In the genomic region with DNA sequence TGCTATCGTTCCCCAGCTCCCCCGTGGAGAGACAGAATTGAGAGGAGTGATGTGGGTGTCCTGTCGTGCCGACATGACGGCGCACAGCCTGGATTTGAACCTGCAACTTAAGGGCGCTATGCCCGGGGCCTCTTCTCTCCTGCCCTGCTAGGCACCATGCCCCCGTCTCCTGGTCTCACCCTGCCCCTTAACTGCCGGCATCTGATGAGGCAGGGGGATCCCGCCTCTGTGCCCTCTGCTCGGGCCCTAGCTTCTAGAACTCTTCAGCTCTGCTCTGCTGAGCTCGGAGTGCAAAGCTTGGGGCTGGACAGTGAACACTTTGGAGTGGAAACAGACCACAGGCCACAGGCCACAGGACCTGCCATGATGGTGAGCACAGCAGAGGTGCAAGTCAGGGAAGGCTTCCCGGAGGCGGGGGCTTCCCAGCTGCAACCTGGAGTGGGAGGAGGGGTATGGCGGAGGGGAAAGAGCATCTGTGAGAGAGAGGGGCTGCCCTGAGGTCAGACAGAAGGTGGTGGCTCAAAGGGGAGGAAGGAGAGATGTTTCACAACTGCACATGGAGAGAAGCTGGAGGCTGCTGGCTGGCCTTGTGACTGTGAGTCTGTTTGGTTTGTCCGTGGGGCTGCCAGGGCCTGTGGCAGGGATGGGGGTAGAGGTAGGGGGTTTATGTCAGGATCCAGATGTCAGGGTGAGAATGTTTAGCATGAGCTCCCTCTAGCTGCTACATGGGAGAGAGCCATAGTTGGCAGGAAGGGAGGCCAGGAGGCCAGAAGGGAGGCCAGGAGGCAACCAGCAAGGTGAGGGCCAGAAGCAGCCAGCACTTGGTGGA, we compare ENCODE assay signal across 11 cellular contexts.
DNase-seq lines count a peak whose midpoint lies in the region; ATAC-seq and TF ChIP-seq lines count a peak whose summit lies in the region.
"Had no signal": no experiment of that assay in that cellular context is flagged by ENCODE, and none has a peak within 500 bp of the region (broad histone marks: within the 10 kb centered on the region; RNA-seq: fewer than 3 reads in every experiment).

No MANE protein-coding gene starts in this region.

- no peaks in the 10 kb centered on the region for H3K36me3 ChIP-seq in lower lobe of right lung

- no peak overlapping the region for H3K27ac ChIP-seq in lower lobe of right lung
- H3K27ac ChIP-seq: skin epidermis had no signal

- H3K36me3 Mint-ChIP-seq in HFFc6 (ENCODE audit: low read depth) (no peaks in the 10 kb centered on the region), natural killer cell (no peaks in the 10 kb centered on the region)
- H3K36me3 Mint-ChIP-seq in activated naive CD8-positive, alpha-beta T cell treated with anti-CD3 and anti-CD28 coated beads, Interleukin-2, amount 50 U/mL, for 24 hours (ENCODE audit: low read depth): no peaks in the 10 kb centered on the region

- H3K27me3 Mint-ChIP-seq in HFFc6 (ENCODE audit: insufficient read depth): no peaks in the 10 kb centered on the region; the same call in 1 of the 2 replicates
- H3K27me3 Mint-ChIP-seq in activated naive CD8-positive, alpha-beta T cell treated with anti-CD3 and anti-CD28 coated beads, Interleukin-2, amount 50 U/mL, for 24 hours: no peaks in the 10 kb centered on the region
- H3K27me3 Mint-ChIP-seq in natural killer cell (ENCODE audit: low read depth in 2 of 2): no peaks in the 10 kb centered on the region

- H3K9me3 Mint-ChIP-seq in HFFc6: no peaks in the 10 kb centered on the region
- H3K9me3 Mint-ChIP-seq in activated naive CD8-positive, alpha-beta T cell treated with anti-CD3 and anti-CD28 coated beads, Interleukin-2, amount 50 U/mL, for 24 hours: no peaks in the 10 kb centered on the region
- H3K9me3 Mint-ChIP-seq in natural killer cell: no peaks in the 10 kb centered on the region
- H3K9me3 Mint-ChIP-seq: activated T-cell treated with anti-CD3 and anti-CD28 coated beads, Interleukin-2, amount 50 U/mL, for 72 hours; mesothelial cell of epicardium had no signal

- peak; percentile 58 for TF ChIP-seq CTCF in HFFc6 (IDR thresholded peaks at IDR 0.05)
- TF ChIP-seq CTCF in lower lobe of right lung (IDR thresholded peaks at IDR 0.05): no peak
- no peak for TF ChIP-seq CTCF in natural killer cell (IDR thresholded peaks at IDR 0.05)

- no peaks in the 10 kb centered on the region for H3K4me1 ChIP-seq in lower lobe of right lung

- ATAC-seq in activated naive CD8-positive, alpha-beta T cell treated with anti-CD3 and anti-CD28 coated beads, Interleukin-2, amount 50 U/mL, for 24 hours: peak; percentile 19
- ATAC-seq in lower lobe of right lung: no peak
- ATAC-seq in natural killer cell: no peak
- ATAC-seq: activated T-cell treated with anti-CD3 and anti-CD28 coated beads, Interleukin-2, amount 50 U/mL, for 72 hours had no signal

- H3K27me3 ChIP-seq in lower lobe of right lung (ENCODE audit: low read depth): no peaks in the 10 kb centered on the region

- intact Hi-C loops in lower lobe of right lung (cut with DNase I): no loop called here
- intact Hi-C loops in natural killer cell (cut with micrococcal nuclease): loop anchor here (5.0 to 10.0 kb wide), 2 partner anchors 112 to 239 kb away; a partner anchor contains a TSS

- H3K27ac Mint-ChIP-seq in HFFc6 (no peak overlapping the region), natural killer cell (no peak overlapping the region)
- H3K27ac Mint-ChIP-seq in activated naive CD8-positive, alpha-beta T cell treated with anti-CD3 and anti-CD28 coated beads, Interleukin-2, amount 50 U/mL, for 24 hours: no peak overlapping the region
- H3K27ac Mint-ChIP-seq: activated T-cell treated with anti-CD3 and anti-CD28 coated beads, Interleukin-2, amount 50 U/mL, for 72 hours; mesothelial cell of epicardium had no signal

- DNase-seq in ELF-1 (ENCODE audit: low read depth, low spot score): peak; percentile 56
- DNase-seq in HFFc6: no peak
- no peak for DNase-seq in activated naive CD8-positive, alpha-beta T cell treated with anti-CD3 and anti-CD28 coated beads, Interleukin-2, amount 50 U/mL, for 24 hours
- DNase-seq in lower lobe of right lung: peak; percentile 40
- no peak for DNase-seq in amygdala (lab: John Stamatoyannopoulos, UW)
- DNase-seq in natural killer cell: no peak
- DNase-seq in NCI-H345 (lab: John Stamatoyannopoulos, UW): no peak
- no peak for DNase-seq in NOMO-1 (lab: John Stamatoyannopoulos, UW; ENCODE audit: unreplicated experiment in 2 of 2)
- DNase-seq: activated T-cell treated with anti-CD3 and anti-CD28 coated beads, Interleukin-2, amount 50 U/mL, for 72 hours had no signal

- H3K4me1 Mint-ChIP-seq in HFFc6 (ENCODE audit: low read depth) (no peaks in the 10 kb centered on the region), natural killer cell (peaks cover 25 to 34% of the 10 kb centered on the region in 2 donors)
- peaks cover 9% of the 10 kb centered on the region for H3K4me1 Mint-ChIP-seq in activated naive CD8-positive, alpha-beta T cell treated with anti-CD3 and anti-CD28 coated beads, Interleukin-2, amount 50 U/mL, for 24 hours

- no peak overlapping the region for H3K4me3 ChIP-seq in lower lobe of right lung
- H3K4me3 ChIP-seq: skin epidermis had no signal

- no peak overlapping the region for H3K4me3 Mint-ChIP-seq in HFFc6
- no peak overlapping the region for H3K4me3 Mint-ChIP-seq in activated naive CD8-positive, alpha-beta T cell treated with anti-CD3 and anti-CD28 coated beads, Interleukin-2, amount 50 U/mL, for 24 hours
- H3K4me3 Mint-ChIP-seq in natural killer cell: no peak overlapping the region
- H3K4me3 Mint-ChIP-seq: activated T-cell treated with anti-CD3 and anti-CD28 coated beads, Interleukin-2, amount 50 U/mL, for 72 hours; mesothelial cell of epicardium had no signal

- H3K9me3 ChIP-seq in lower lobe of right lung: no peaks in the 10 kb centered on the region

Comparison
In these comparisons a context has a peak if more than half of its experiments do, and no peak if none do; other contexts are left out.
1. DNase-seq: peak in ELF-1 (single experiment) and lower lobe of right lung (single experiment); none in HFFc6 (single experiment), activated naive CD8-positive, alpha-beta T cell treated with anti-CD3 and anti-CD28 coated beads, Interleukin-2, amount 50 U/mL, for 24 hours (single experiment), amygdala (0 of 56), natural killer cell (single experiment), NCI-H345 (single experiment) and NOMO-1 (0 of 2).